Comparison of ENCODE assay signal across 14 cellular contexts in genomic region chr17:76314392-76315227, GRCh38. TPM values are rescaled to one million over a fixed set of nuclear protein-coding genes. Genes with fewer than 3 reads are reported as not detected.
DNase-seq lines count a peak whose midpoint lies in the region; ATAC-seq and TF ChIP-seq lines count a peak whose summit lies in the region.
"Had no signal": no experiment of that assay in that cellular context is flagged by ENCODE, and none has a peak within 500 bp of the region (broad histone marks: within the 10 kb centered on the region; RNA-seq: fewer than 3 reads in every experiment).

No MANE protein-coding gene starts in this region.

- H3K36me3 ChIP-seq in SK-N-MC (ENCODE audit: insufficient read depth, low read length) (peaks cover 30% of the 10 kb centered on the region; the same call in 1 of the 2 replicates), right lobe of liver (peaks cover 0 to 52% (median 13%) of the 10 kb centered on the region in 4 donors)

- no peaks in the 10 kb centered on the region for H3K27me3 ChIP-seq in right lobe of liver

- no peaks in the 10 kb centered on the region for H3K9me3 Mint-ChIP-seq in central memory CD8-positive, alpha-beta T cell
- H3K9me3 Mint-ChIP-seq in type B pancreatic cell = no peaks in the 10 kb centered on the region
- H3K9me3 Mint-ChIP-seq: naive B cell had no signal

- TF ChIP-seq CTCF in right lobe of liver (IDR thresholded peaks at IDR 0.05) (no peak), type B pancreatic cell (conservative IDR thresholded peaks at IDR 0.05) (no peak)

- no peak for DNase-seq in SK-N-MC (ENCODE audit: low read depth, low spot score)
- DNase-seq in central memory CD8-positive, alpha-beta T cell (ENCODE audit: low spot score in 2 of 2) = no peak
- no peak for DNase-seq in right lobe of liver
- no peak for DNase-seq in type B pancreatic cell (ENCODE audit: extremely low spot score, unreplicated experiment)
- DNase-seq in cerebellar cortex (ENCODE audit: low spot score) = no peak
- DNase-seq in globus pallidus (ENCODE audit: low spot score) = no peak
- DNase-seq: activated naive CD4-positive, alpha-beta T cell treated with Interleukin-2 at 50 U/mL for 16 hours; DMS79 treated with DMSO at 0.1 percent for 48 hours; naive B cell; NCI-H1417; NCI-H446 treated with DMSO at 0.1 percent for 48 hours had no signal

- H3K27ac Mint-ChIP-seq in central memory CD8-positive, alpha-beta T cell (ENCODE audit: low read depth) = peak overlapping the region; percentile 49
- peak overlapping the region; percentile 66 for H3K27ac Mint-ChIP-seq in type B pancreatic cell
- H3K27ac Mint-ChIP-seq: naive B cell had no signal

- intact Hi-C loops in right lobe of liver (cut with DNase I) = no loop called here

- H3K4me3 ChIP-seq in SK-N-MC = no peak overlapping the region
- H3K4me3 ChIP-seq in right lobe of liver = no peak overlapping the region

- H3K4me3 Mint-ChIP-seq in central memory CD8-positive, alpha-beta T cell = no peak overlapping the region
- no peak overlapping the region for H3K4me3 Mint-ChIP-seq in type B pancreatic cell
- H3K4me3 Mint-ChIP-seq: naive B cell had no signal

- H3K4me1 ChIP-seq in right lobe of liver = no peaks in the 10 kb centered on the region

- 82% methylated on average over 13 of the region's 15 CpGs for WGBS in right lobe of liver (ENCODE audit: insufficient coverage, low coverage, low lambda C conversion rate, missing lambda C conversion rate)

- H3K27ac ChIP-seq in SK-N-MC (peak overlapping the region; percentile 20; the same call in 1 of the 2 replicates), right lobe of liver (no peak overlapping the region)
- H3K27ac ChIP-seq: C4-2B, KMS-11 had no signal

- H3K4me1 Mint-ChIP-seq in central memory CD8-positive, alpha-beta T cell = no peaks in the 10 kb centered on the region
- peaks cover 17% of the 10 kb centered on the region for H3K4me1 Mint-ChIP-seq in type B pancreatic cell (ENCODE audit: unreplicated experiment)

- no peak for ATAC-seq in central memory CD8-positive, alpha-beta T cell (replicated peaks; ENCODE audit: extremely low read depth, poor library complexity, severe bottlenecking)
- ATAC-seq in right lobe of liver = peak; percentile 26 to 79 (median 57)
- no peak for ATAC-seq in GM19463 (IDR thresholded peaks at IDR 0.05; ENCODE audit: unreplicated experiment)

- H3K9ac ChIP-seq in SK-N-MC (ENCODE audit: insufficient read length) = no peak overlapping the region
- H3K9ac ChIP-seq: KMS-11 had no signal

- peaks cover 28% of the 10 kb centered on the region for H3K36me3 Mint-ChIP-seq in central memory CD8-positive, alpha-beta T cell (ENCODE audit: insufficient read depth)
- H3K36me3 Mint-ChIP-seq in type B pancreatic cell = peaks cover 15% of the 10 kb centered on the region

- TF ChIP-seq POLR2A in right lobe of liver (IDR thresholded peaks at IDR 0.05) = no peak

- H3K9me3 ChIP-seq in SK-N-MC (ENCODE audit: low read depth, low read length) (no peaks in the 10 kb centered on the region), right lobe of liver (no peaks in the 10 kb centered on the region)

- H3K27me3 Mint-ChIP-seq in central memory CD8-positive, alpha-beta T cell = no peaks in the 10 kb centered on the region
- H3K27me3 Mint-ChIP-seq in type B pancreatic cell = no peaks in the 10 kb centered on the region
- H3K27me3 Mint-ChIP-seq: naive B cell had no signal

RNA-seq across cellular contexts. Expression of gene QRICH2, which starts 6.5 kb away (rescaled TPM):
- 1 to 10 TPM in 4 of 6 experiments, under 1 TPM in 2; 0.43 to 2.2 (median 1.5) TPM for total RNA-seq in right lobe of liver
- 3.9 and 11.7 TPM in 2 replicates for total RNA-seq in type B pancreatic cell (ENCODE audit: low replicate concordance)

RNA-seq across cellular contexts. Expression of gene PRPSAP1, which starts 39.1 kb away (rescaled TPM):
- total RNA-seq in right lobe of liver = 10 to 100 TPM; 39.3 to 55.6 (median 45.1) TPM
- 45.3 and 82.0 TPM in 2 replicates for total RNA-seq in type B pancreatic cell (ENCODE audit: low replicate concordance)

RNA-seq across cellular contexts. Expression of gene UBALD2, which starts 49.5 kb away (rescaled TPM):
- total RNA-seq in right lobe of liver = 10 to 100 TPM in 4 of 6 experiments, 1 to 10 TPM in 2; 7.3 to 17.9 (median 14.5) TPM
- total RNA-seq in type B pancreatic cell (ENCODE audit: low replicate concordance) = 46.9 and 53.1 TPM in 2 replicates

Comparison
In these comparisons a context has a peak if more than half of its experiments do, and no peak if none do; other contexts are left out.
1. ATAC-seq: peak in right lobe of liver (4 of 4); none in central memory CD8-positive, alpha-beta T cell (single experiment) and GM19463 (single experiment).